ENCODE assay signal across 8 cellular contexts in genomic region chr3:66276705-66277274, GRCh38. TPM values are rescaled to one million over a fixed set of nuclear protein-coding genes. Genes with fewer than 3 reads are reported as not detected.
DNase-seq lines count a peak whose midpoint lies in the region; ATAC-seq and TF ChIP-seq lines count a peak whose summit lies in the region.

No MANE protein-coding gene starts in this region.

- H3K27me3 Mint-ChIP-seq in Caco-2 (ENCODE audit: insufficient read depth, unreplicated experiment) (no peaks in the 10 kb centered on the region), endothelial cell (ENCODE audit: unreplicated experiment) (peaks cover 1% of the 10 kb centered on the region)
- no peaks in the 10 kb centered on the region for H3K27me3 Mint-ChIP-seq in activated CD8-positive, alpha-beta T cell treated with anti-CD3 and anti-CD28 coated beads for 36 hours

- BruUV-seq in Caco-2 (replicated peaks; lab: Mats Ljungman, UMichigan) = no TSS peak

- H3K36me3 Mint-ChIP-seq in Caco-2 (ENCODE audit: insufficient read depth, unreplicated experiment) (no peaks in the 10 kb centered on the region), endothelial cell (ENCODE audit: low read depth, unreplicated experiment) (no peaks in the 10 kb centered on the region)
- peaks cover 12% of the 10 kb centered on the region for H3K36me3 Mint-ChIP-seq in activated CD8-positive, alpha-beta T cell treated with anti-CD3 and anti-CD28 coated beads for 36 hours (ENCODE audit: low read depth)

- CTCF ChIA-PET in Caco-2 (lab: Charles Lee) = interaction anchor here (0.6 to 1.7 kb wide), 6 partner anchors 23 to 546 kb away, joined by 3 to 15 read pairs (median 4); no protein-coding TSS in a partner anchor
- CTCF ChIA-PET in HEK293 (lab: Yijun Ruan, JAX) = interaction anchor here (0.6 to 3.5 kb wide), 13 partner anchors 9 to 546 kb away, joined by 3 to 17 read pairs (median 4); no protein-coding TSS in a partner anchor
- CTCF ChIA-PET in activated CD8-positive, alpha-beta T cell treated with anti-CD3 and anti-CD28 coated beads for 36 hours (lab: Charles Lee) = interaction anchor here (0.7 to 4.0 kb wide), 18 partner anchors 9 to 545 kb away, joined by 3 to 18 read pairs (median 4); no protein-coding TSS in a partner anchor

- no peak overlapping the region for H3K27ac ChIP-seq in HEK293 (ENCODE audit: extremely low read depth, low read depth, low read length)

- intact Hi-C loops in Caco-2 (cut with micrococcal nuclease; ENCODE audit: unreplicated experiment) = loop anchor here (1.0 kb wide), 4 partner anchors 22 to 546 kb away; no protein-coding TSS in a partner anchor
- intact Hi-C loops in activated CD8-positive, alpha-beta T cell treated with anti-CD3 and anti-CD28 coated beads for 36 hours (cut with micrococcal nuclease) = loop anchor here (2.0 to 5.0 kb wide), 3 partner anchors 96 to 546 kb away; no protein-coding TSS in a partner anchor

- TF ChIP-seq CTCF in Caco-2 (IDR thresholded peaks at IDR 0.05; ENCODE audit: insufficient read depth in 1 of 2, low read depth in 1 of 2, low read length in 1 of 2, severe bottlenecking in 1 of 2, unreplicated experiment in 1 of 2) (peak; percentile 50 to 67), HEK293 (tag by site-specific recombination; IDR thresholded peaks at IDR 0.05) (no peak), endothelial cell (IDR thresholded peaks at IDR 0.05; ENCODE audit: unreplicated experiment) (peak; percentile 71)
- peak; percentile 78 for TF ChIP-seq CTCF in activated CD8-positive, alpha-beta T cell treated with anti-CD3 and anti-CD28 coated beads for 36 hours (IDR thresholded peaks at IDR 0.05)

- POLR2A ChIA-PET in Caco-2 (lab: Charles Lee) = interaction anchor here (0.6 kb wide), 2 partner anchors 48 to 131 kb away, joined by 3 to 5 read pairs; no protein-coding TSS in a partner anchor
- POLR2A ChIA-PET in HEK293 (lab: Yijun Ruan, JAX) = interaction anchor here (0.7 kb wide), 2 partner anchors 555 to 688 kb away, joined by 4 read pairs; no protein-coding TSS in a partner anchor
- POLR2A ChIA-PET in activated CD8-positive, alpha-beta T cell treated with anti-CD3 and anti-CD28 coated beads for 36 hours (lab: Charles Lee) = no interaction called here

- no peak for ATAC-seq in activated CD8-positive, alpha-beta T cell treated with anti-CD3 and anti-CD28 coated beads for 36 hours

- H3K4me1 ChIP-seq in Caco-2 = no peaks in the 10 kb centered on the region
- no peaks in the 10 kb centered on the region for H3K4me1 ChIP-seq in HEK293 (ENCODE audit: control insufficient read depth, insufficient read depth, low read length)

- H3K4me1 Mint-ChIP-seq in Caco-2 (ENCODE audit: low read depth, unreplicated experiment) = no peaks in the 10 kb centered on the region
- H3K4me1 Mint-ChIP-seq in activated CD8-positive, alpha-beta T cell treated with anti-CD3 and anti-CD28 coated beads for 36 hours (ENCODE audit: low read depth) = peaks cover 26% of the 10 kb centered on the region
- no peaks in the 10 kb centered on the region for H3K4me1 Mint-ChIP-seq in endothelial cell (ENCODE audit: unreplicated experiment)

- no peak overlapping the region for H3K4me3 Mint-ChIP-seq in Caco-2 (ENCODE audit: unreplicated experiment)
- H3K4me3 Mint-ChIP-seq in activated CD8-positive, alpha-beta T cell treated with anti-CD3 and anti-CD28 coated beads for 36 hours = no peak overlapping the region
- no peak overlapping the region for H3K4me3 Mint-ChIP-seq in endothelial cell (ENCODE audit: unreplicated experiment)

- H3K27me3 ChIP-seq in Caco-2 (replicated peaks; ENCODE audit: control insufficient read depth, insufficient read depth, low read length) = no peaks in the 10 kb centered on the region

- H3K27ac Mint-ChIP-seq in Caco-2 (ENCODE audit: unreplicated experiment) = no peak overlapping the region
- H3K27ac Mint-ChIP-seq in activated CD8-positive, alpha-beta T cell treated with anti-CD3 and anti-CD28 coated beads for 36 hours = no peak overlapping the region
- no peak overlapping the region for H3K27ac Mint-ChIP-seq in endothelial cell (ENCODE audit: unreplicated experiment)

- H3K36me3 ChIP-seq in Caco-2 (ENCODE audit: control insufficient read depth, insufficient read depth, low read length) (no peaks in the 10 kb centered on the region), HEK293 (ENCODE audit: control insufficient read depth in 2 of 2, insufficient read depth in 1 of 2, low read length in 2 of 2) (no peaks in the 10 kb centered on the region; a peak in 1 of 3 replicates)

- no peak overlapping the region for H3K4me3 ChIP-seq in Caco-2 (ENCODE audit: low read depth, low read length)
- no peak overlapping the region for H3K4me3 ChIP-seq in HEK293 (ENCODE audit: low read depth, low read length)

- DNase-seq in Caco-2 (peak; percentile 54 to 66), NCI-H69 (lab: John Stamatoyannopoulos, UW) (peak; percentile 61), endothelial cell (ENCODE audit: low spot score) (peak; percentile 68), myocyte (ENCODE audit: low read depth) (peak; percentile 78), stromal cell of bone marrow (ENCODE audit: low read depth) (peak; percentile 52), mesenteric fat pad (ENCODE audit: low spot score) (no peak)
- peak; percentile 76 for DNase-seq in activated CD8-positive, alpha-beta T cell treated with anti-CD3 and anti-CD28 coated beads for 36 hours

- H3K9me3 ChIP-seq in Caco-2 = no peaks in the 10 kb centered on the region
- H3K9me3 ChIP-seq in HEK293 (ENCODE audit: control insufficient read depth, insufficient read depth, low read depth, low read length) = no peaks in the 10 kb centered on the region

- H3K9me3 Mint-ChIP-seq in Caco-2 (ENCODE audit: unreplicated experiment) (no peaks in the 10 kb centered on the region), endothelial cell (ENCODE audit: unreplicated experiment) (no peaks in the 10 kb centered on the region)
- H3K9me3 Mint-ChIP-seq in activated CD8-positive, alpha-beta T cell treated with anti-CD3 and anti-CD28 coated beads for 36 hours = no peaks in the 10 kb centered on the region

TF ChIP-seq in HEK293, 187 proteins besides CTCF, POLR2A, EP300 and RAD21:
- TF ChIP-seq ZNF654 (tag by site-specific recombination; IDR thresholded peaks at IDR 0.05; ENCODE audit: low read depth) = peak; percentile 67
- TF ChIP-seq, protein P1, sequence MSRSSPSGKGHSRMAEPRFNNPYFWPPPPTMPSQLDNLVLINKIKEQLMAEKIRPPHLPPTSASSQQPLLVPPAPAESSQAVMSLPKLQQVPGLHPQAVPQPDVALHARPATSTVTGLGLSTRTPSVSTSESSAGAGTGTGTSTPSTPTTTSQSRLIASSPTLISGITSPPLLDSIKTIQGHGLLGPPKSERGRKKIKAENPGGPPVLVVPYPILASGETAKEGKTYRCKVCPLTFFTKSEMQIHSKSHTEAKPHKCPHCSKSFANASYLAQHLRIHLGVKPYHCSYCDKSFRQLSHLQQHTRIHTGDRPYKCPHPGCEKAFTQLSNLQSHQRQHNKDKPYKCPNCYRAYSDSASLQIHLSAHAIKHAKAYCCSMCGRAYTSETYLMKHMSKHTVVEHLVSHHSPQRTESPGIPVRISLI (tag by site-specific recombination; IDR thresholded peaks at IDR 0.05) = peak; percentile 69; the same call in 1 of the 2 replicates
- TF ChIP-seq ZNF140 (tag by site-specific recombination; IDR thresholded peaks at IDR 0.05) = no peak
TF ChIP-seq in HEK293: peak in this region for 2.

RNA-seq across cellular contexts. Expression of gene SLC25A26, which starts 56.0 kb away (rescaled TPM):
- total RNA-seq in Caco-2 (2022) = 25.4 and 26.3 TPM in 2 replicates
- total RNA-seq in activated CD8-positive, alpha-beta T cell treated with anti-CD3 and anti-CD28 coated beads for 36 hours = 10 to 100 TPM; 28.5 to 31.0 TPM
- total RNA-seq in endothelial cell (ENCODE audit: unreplicated experiment) = 18.9 TPM
- 18.9 and 23.1 TPM in 2 replicates for total RNA-seq in myocyte
- polyA plus RNA-seq in myocyte (2012) = 34.6 TPM
- 18.7 TPM for total RNA-seq in mesenteric fat pad
